25 cellular contexts compared by ENCODE assay signal in genomic region chr7:22061781-22062180, GRCh38.
"Had no signal": no experiment of that assay in that cellular context is flagged by ENCODE, and none has a peak within 500 bp of the region (broad histone marks: within the 10 kb centered on the region; RNA-seq: fewer than 3 reads in every experiment).

No MANE protein-coding gene starts in this region.

- H3K9me3 ChIP-seq: breast epithelium, esophagus muscularis mucosa, gastroesophageal sphincter, thoracic aorta had no signal

- H3K27ac ChIP-seq: breast epithelium, esophagus muscularis mucosa, gastroesophageal sphincter, hepatocyte, skin epidermis, thoracic aorta had no signal

- DNase-seq: activated CD4-positive, alpha-beta T cell treated with anti-CD3 and anti-CD28 coated beads for 36 hours; activated CD4-positive, CD25-positive, alpha-beta regulatory T cell; activated CD8-positive, alpha-beta memory T cell treated with anti-CD3 and anti-CD28 coated beads, Interleukin-2, amount 10 ng/mL, durations not matched to agents 7 days and 5 days; activated CD8-positive, alpha-beta T cell treated with anti-CD3 and anti-CD28 coated beads, Interleukin-2, amount 10 ng/mL, durations not matched to agents 7 days and 5 days; activated naive CD4-positive, alpha-beta T cell; activated T-cell treated with anti-CD3 and anti-CD28 coated beads, Interleukin-2, amount 50 U/mL, for 48 hours; aorta; central memory CD4-positive, alpha-beta T cell; dermis blood vessel endothelial cell; effector CD4-positive, alpha-beta T cell; left cardiac atrium; left ventricle myocardium superior; stimulated activated CD4-positive, alpha-beta T cell treated with anti-CD3 and anti-CD28 coated beads, Interleukin-12 subunit alpha, Interleukin-12 subunit beta, amount 100 ng/mL, for 4 hours; stimulated activated CD4-positive, alpha-beta T cell treated with anti-CD3 and anti-CD28 coated beads, Interleukin-4, amount 100 ng/mL, for 1 hour; stimulated activated naive CD8-positive, alpha-beta T cell treated with anti-CD3 and anti-CD28 coated beads, Interleukin-15, Interleukin-2, amounts not matched to agents 100 U/mL and 50 U/mL, for 24 hours; T-helper 1 cell; trophoblast cell had no signal

- H3K4me2 ChIP-seq: hepatocyte had no signal

- H3K36me3 ChIP-seq: breast epithelium, esophagus muscularis mucosa, gastroesophageal sphincter, thoracic aorta had no signal

- ATAC-seq: activated CD4-positive, alpha-beta T cell treated with anti-CD3 and anti-CD28 coated beads for 36 hours; activated CD8-positive, alpha-beta memory T cell treated with anti-CD3 and anti-CD28 coated beads, Interleukin-2, amount 10 ng/mL, durations not matched to agents 7 days and 5 days; activated CD8-positive, alpha-beta T cell treated with anti-CD3 and anti-CD28 coated beads, Interleukin-2, amount 10 ng/mL, durations not matched to agents 7 days and 5 days; activated naive CD4-positive, alpha-beta T cell treated with anti-CD3 and anti-CD28 coated beads, Interleukin-2, amount 50 U/mL, for 72 hours; gastroesophageal sphincter; left cardiac atrium; left ventricle myocardium superior; sciatic nerve; stimulated activated naive CD8-positive, alpha-beta T cell treated with anti-CD3 and anti-CD28 coated beads, Interleukin-15, Interleukin-2, amounts not matched to agents 100 U/mL and 50 U/mL, for 24 hours had no signal

- H3K4me3 ChIP-seq: breast epithelium, esophagus muscularis mucosa, gastroesophageal sphincter, hepatocyte, skin epidermis, thoracic aorta had no signal

- H3K79me2 ChIP-seq: hepatocyte had no signal

- H3K27me3 ChIP-seq: breast epithelium, esophagus muscularis mucosa, gastroesophageal sphincter had no signal

- H3K4me1 ChIP-seq: breast epithelium, esophagus muscularis mucosa, gastroesophageal sphincter had no signal

- H2AFZ ChIP-seq: hepatocyte had no signal
